ENCODE assay signal across 1 cellular context in the genomic region with DNA sequence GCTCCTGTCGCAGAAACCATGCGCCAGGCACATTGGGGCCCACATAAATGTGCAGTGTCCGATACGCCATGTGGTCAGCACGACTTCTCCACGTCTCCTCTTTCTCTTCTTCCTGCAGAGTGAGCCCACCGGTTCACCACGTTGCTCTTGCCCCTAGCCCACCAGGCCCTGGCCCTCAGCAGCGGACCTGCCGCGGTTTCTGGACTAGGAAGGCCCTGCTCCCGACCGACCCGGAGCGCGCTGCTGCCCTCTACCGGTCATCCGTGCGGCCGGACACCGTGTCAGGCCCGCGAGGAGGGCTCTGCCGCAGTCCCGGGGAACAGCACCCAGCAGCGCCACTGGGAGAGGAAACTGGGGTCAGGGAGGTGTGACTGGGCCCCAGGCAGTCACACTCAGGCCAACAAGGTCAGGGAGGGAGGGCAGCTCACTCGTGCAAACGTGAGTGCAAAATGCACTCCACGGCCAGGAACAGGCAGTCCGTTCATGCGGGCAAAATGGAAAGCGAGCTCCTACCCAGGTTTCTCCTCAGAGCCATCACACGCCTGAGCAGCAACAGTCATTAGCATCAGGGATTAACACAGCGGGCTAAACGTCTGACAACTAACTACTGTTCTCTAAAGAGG.
A peak's percentile ranks its signal among the peaks of the same experiment; 100 is the strongest.
TF ChIP-seq lines count a peak whose summit lies in the region.

No MANE protein-coding gene starts in this region.

TF ChIP-seq in WTC11, 78 proteins besides CTCF, POLR2A, EP300 and RAD21 (continued from another document):
- TF ChIP-seq, protein P1, sequence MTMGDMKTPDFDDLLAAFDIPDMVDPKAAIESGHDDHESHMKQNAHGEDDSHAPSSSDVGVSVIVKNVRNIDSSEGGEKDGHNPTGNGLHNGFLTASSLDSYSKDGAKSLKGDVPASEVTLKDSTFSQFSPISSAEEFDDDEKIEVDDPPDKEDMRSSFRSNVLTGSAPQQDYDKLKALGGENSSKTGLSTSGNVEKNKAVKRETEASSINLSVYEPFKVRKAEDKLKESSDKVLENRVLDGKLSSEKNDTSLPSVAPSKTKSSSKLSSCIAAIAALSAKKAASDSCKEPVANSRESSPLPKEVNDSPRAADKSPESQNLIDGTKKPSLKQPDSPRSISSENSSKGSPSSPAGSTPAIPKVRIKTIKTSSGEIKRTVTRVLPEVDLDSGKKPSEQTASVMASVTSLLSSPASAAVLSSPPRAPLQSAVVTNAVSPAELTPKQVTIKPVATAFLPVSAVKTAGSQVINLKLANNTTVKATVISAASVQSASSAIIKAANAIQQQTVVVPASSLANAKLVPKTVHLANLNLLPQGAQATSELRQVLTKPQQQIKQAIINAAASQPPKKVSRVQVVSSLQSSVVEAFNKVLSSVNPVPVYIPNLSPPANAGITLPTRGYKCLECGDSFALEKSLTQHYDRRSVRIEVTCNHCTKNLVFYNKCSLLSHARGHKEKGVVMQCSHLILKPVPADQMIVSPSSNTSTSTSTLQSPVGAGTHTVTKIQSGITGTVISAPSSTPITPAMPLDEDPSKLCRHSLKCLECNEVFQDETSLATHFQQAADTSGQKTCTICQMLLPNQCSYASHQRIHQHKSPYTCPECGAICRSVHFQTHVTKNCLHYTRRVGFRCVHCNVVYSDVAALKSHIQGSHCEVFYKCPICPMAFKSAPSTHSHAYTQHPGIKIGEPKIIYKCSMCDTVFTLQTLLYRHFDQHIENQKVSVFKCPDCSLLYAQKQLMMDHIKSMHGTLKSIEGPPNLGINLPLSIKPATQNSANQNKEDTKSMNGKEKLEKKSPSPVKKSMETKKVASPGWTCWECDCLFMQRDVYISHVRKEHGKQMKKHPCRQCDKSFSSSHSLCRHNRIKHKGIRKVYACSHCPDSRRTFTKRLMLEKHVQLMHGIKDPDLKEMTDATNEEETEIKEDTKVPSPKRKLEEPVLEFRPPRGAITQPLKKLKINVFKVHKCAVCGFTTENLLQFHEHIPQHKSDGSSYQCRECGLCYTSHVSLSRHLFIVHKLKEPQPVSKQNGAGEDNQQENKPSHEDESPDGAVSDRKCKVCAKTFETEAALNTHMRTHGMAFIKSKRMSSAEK (CRISPR knock-in tag; IDR thresholded peaks at IDR 0.05; ENCODE audit: borderline replicate concordance): no peak
- TF ChIP-seq, protein P2, sequence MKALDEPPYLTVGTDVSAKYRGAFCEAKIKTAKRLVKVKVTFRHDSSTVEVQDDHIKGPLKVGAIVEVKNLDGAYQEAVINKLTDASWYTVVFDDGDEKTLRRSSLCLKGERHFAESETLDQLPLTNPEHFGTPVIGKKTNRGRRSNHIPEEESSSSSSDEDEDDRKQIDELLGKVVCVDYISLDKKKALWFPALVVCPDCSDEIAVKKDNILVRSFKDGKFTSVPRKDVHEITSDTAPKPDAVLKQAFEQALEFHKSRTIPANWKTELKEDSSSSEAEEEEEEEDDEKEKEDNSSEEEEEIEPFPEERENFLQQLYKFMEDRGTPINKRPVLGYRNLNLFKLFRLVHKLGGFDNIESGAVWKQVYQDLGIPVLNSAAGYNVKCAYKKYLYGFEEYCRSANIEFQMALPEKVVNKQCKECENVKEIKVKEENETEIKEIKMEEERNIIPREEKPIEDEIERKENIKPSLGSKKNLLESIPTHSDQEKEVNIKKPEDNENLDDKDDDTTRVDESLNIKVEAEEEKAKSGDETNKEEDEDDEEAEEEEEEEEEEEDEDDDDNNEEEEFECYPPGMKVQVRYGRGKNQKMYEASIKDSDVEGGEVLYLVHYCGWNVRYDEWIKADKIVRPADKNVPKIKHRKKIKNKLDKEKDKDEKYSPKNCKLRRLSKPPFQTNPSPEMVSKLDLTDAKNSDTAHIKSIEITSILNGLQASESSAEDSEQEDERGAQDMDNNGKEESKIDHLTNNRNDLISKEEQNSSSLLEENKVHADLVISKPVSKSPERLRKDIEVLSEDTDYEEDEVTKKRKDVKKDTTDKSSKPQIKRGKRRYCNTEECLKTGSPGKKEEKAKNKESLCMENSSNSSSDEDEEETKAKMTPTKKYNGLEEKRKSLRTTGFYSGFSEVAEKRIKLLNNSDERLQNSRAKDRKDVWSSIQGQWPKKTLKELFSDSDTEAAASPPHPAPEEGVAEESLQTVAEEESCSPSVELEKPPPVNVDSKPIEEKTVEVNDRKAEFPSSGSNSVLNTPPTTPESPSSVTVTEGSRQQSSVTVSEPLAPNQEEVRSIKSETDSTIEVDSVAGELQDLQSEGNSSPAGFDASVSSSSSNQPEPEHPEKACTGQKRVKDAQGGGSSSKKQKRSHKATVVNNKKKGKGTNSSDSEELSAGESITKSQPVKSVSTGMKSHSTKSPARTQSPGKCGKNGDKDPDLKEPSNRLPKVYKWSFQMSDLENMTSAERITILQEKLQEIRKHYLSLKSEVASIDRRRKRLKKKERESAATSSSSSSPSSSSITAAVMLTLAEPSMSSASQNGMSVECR (CRISPR knock-in tag; IDR thresholded peaks at IDR 0.05; ENCODE audit: borderline replicate concordance): no peak
- TF ChIP-seq MAX (CRISPR knock-in tag; IDR thresholded peaks at IDR 0.05) (peak; percentile 70; the same call in 1 of the 2 replicates), JAZF1 (CRISPR knock-in tag; IDR thresholded peaks at IDR 0.05) (no peak), ZBTB21 (CRISPR knock-in tag; IDR thresholded peaks at IDR 0.05; ENCODE audit: borderline replicate concordance) (0 out of 2 replicates have a peak, but pooled peaks have one; percentile 37), CREM (CRISPR knock-in tag; IDR thresholded peaks at IDR 0.05) (peak; percentile 62; the same call in 1 of the 2 replicates), NR2C2 (CRISPR knock-in tag; IDR thresholded peaks at IDR 0.05) (no peak), ZNF138 (CRISPR knock-in tag; conservative IDR thresholded peaks at IDR 0.05) (no peak), JUN (CRISPR knock-in tag; IDR thresholded peaks at IDR 0.05) (no peak), E2F1 (CRISPR knock-in tag; IDR thresholded peaks at IDR 0.05) (no peak), HMGXB4 (CRISPR knock-in tag; IDR thresholded peaks at IDR 0.05) (peak; percentile 95), RORB (CRISPR knock-in tag; IDR thresholded peaks at IDR 0.05) (no peak), ETV6 (CRISPR knock-in tag; IDR thresholded peaks at IDR 0.05) (0 out of 2 replicates have a peak, but pooled peaks have one; percentile 17), NFATC4 (CRISPR knock-in tag; IDR thresholded peaks at IDR 0.05) (no peak), TEAD4 (CRISPR knock-in tag; IDR thresholded peaks at IDR 0.05) (no peak), ZSCAN18 (CRISPR knock-in tag; IDR thresholded peaks at IDR 0.05) (no peak), AFF4 (CRISPR knock-in tag; IDR thresholded peaks at IDR 0.05; ENCODE audit: borderline replicate concordance) (no peak), NFE2L1 (CRISPR knock-in tag; IDR thresholded peaks at IDR 0.05) (no peak), SMAD3 (CRISPR knock-in tag; IDR thresholded peaks at IDR 0.05; ENCODE audit: borderline replicate concordance) (no peak), ZNF219 (CRISPR knock-in tag; IDR thresholded peaks at IDR 0.05; ENCODE audit: borderline replicate concordance) (no peak)
- TF ChIP-seq, protein P3, sequence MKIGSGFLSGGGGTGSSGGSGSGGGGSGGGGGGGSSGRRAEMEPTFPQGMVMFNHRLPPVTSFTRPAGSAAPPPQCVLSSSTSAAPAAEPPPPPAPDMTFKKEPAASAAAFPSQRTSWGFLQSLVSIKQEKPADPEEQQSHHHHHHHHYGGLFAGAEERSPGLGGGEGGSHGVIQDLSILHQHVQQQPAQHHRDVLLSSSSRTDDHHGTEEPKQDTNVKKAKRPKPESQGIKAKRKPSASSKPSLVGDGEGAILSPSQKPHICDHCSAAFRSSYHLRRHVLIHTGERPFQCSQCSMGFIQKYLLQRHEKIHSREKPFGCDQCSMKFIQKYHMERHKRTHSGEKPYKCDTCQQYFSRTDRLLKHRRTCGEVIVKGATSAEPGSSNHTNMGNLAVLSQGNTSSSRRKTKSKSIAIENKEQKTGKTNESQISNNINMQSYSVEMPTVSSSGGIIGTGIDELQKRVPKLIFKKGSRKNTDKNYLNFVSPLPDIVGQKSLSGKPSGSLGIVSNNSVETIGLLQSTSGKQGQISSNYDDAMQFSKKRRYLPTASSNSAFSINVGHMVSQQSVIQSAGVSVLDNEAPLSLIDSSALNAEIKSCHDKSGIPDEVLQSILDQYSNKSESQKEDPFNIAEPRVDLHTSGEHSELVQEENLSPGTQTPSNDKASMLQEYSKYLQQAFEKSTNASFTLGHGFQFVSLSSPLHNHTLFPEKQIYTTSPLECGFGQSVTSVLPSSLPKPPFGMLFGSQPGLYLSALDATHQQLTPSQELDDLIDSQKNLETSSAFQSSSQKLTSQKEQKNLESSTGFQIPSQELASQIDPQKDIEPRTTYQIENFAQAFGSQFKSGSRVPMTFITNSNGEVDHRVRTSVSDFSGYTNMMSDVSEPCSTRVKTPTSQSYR (CRISPR knock-in tag; IDR thresholded peaks at IDR 0.05): no peak
TF ChIP-seq in WTC11: peak in this region for 13.
